ENCODE assay signal across 17 cellular contexts in the genomic region with DNA sequence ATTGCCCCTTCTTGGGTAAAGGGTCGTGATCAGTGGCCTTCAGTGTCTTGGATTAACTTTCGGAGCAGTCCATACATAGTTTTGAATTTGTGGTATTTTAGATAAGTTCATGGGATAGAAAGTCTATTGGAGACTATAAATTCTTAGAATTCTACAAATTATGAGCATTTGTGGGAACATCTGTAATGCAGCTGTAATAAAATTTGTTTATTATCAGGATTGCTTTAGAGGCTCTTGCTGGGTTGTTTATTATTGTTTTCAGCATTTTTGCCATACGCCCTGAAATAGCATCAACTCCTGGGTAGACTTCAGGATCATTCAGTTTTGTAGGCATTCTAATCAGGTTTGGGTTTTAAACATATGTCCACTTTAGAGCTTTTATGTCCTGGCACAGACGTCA. TPM values are rescaled to one million over a fixed set of nuclear protein-coding genes. Genes with fewer than 3 reads are reported as not detected.
DNase-seq lines count a peak whose midpoint lies in the region; ATAC-seq and TF ChIP-seq lines count a peak whose summit lies in the region.
"Had no signal": no experiment of that assay in that cellular context is flagged by ENCODE, and none has a peak within 500 bp of the region (broad histone marks: within the 10 kb centered on the region; RNA-seq: fewer than 3 reads in every experiment).

No MANE protein-coding gene starts in this region.

- no peaks in the 10 kb centered on the region for H3K9me3 ChIP-seq in BLaER1 treated with 17β-estradiol and CSF1 and Interleukin-3, amounts not matched to agents 10 nM and 100 nM (replicated peaks in 1 of 11)
- H3K9me3 ChIP-seq in RWPE2 (ENCODE audit: severe bottlenecking), result no peaks in the 10 kb centered on the region
- H3K9me3 ChIP-seq in skeletal muscle tissue (ENCODE audit: control insufficient read depth in 3 of 3, low read length in 3 of 3), result no peaks in the 10 kb centered on the region

- peak overlapping the region; percentile 77 to 91 (median 83) for H3K4me2 ChIP-seq in BLaER1 treated with 17β-estradiol and CSF1 and Interleukin-3, amounts not matched to agents 10 nM and 100 nM

- H3K4me3 ChIP-seq in BLaER1 treated with 17β-estradiol and CSF1 and Interleukin-3, amounts not matched to agents 10 nM and 100 nM, result peak overlapping the region in 8 of 10 experiments; percentile 5 to 48 (median 40); a peak in 9 of 20 replicates
- H3K4me3 ChIP-seq in RWPE2 (ENCODE audit: severe bottlenecking) (no peak overlapping the region), fibroblast of villous mesenchyme (ENCODE audit: low read depth, low read length) (no peak overlapping the region), skeletal muscle tissue (ENCODE audit: low read length in 3 of 3) (no peak overlapping the region)

- no peak for DNase-seq in RWPE2 (ENCODE audit: low spot score)
- peak; percentile 90 for DNase-seq in fibroblast of villous mesenchyme (ENCODE audit: low read depth)
- no peak for DNase-seq in GM19240 (ENCODE audit: insufficient read length, low spot score)
- no peak for DNase-seq in NCI-H1694 treated with DMSO at 0.1 percent for 48 hours (lab: John Stamatoyannopoulos, UW)
- no peak for DNase-seq in NOMO-1 treated with dmso at 0.1 percent for 144 hours (lab: John Stamatoyannopoulos, UW; ENCODE audit: unreplicated experiment)
- DNase-seq: activated naive CD4-positive, alpha-beta T cell treated with anti-CD3 and anti-CD28 coated beads, Interleukin-2, amount 10 ng/mL, durations not matched to agents 7 days and 5 days; erythroblast; left ventricle myocardium superior; stimulated activated naive CD8-positive, alpha-beta T cell treated with anti-CD3 and anti-CD28 coated beads, Interleukin-15, Interleukin-2, amounts not matched to agents 100 U/mL and 50 U/mL, for 24 hours; T-helper 1 cell had no signal

- peaks cover 0 to 41% (median 4%) of the 10 kb centered on the region in 11 experiments; a peak in 11 of 22 replicates for H4K20me1 ChIP-seq in BLaER1 treated with 17β-estradiol and CSF1 and Interleukin-3, amounts not matched to agents 10 nM and 100 nM

- peaks cover 39 to 86% (median 74%) of the 10 kb centered on the region in 10 experiments for H3K4me1 ChIP-seq in BLaER1 treated with 17β-estradiol and CSF1 and Interleukin-3, amounts not matched to agents 10 nM and 100 nM
- H3K4me1 ChIP-seq in RWPE2 (ENCODE audit: insufficient read depth, poor library complexity, severe bottlenecking) (peaks cover 26% of the 10 kb centered on the region), skeletal muscle tissue (ENCODE audit: control insufficient read depth in 3 of 3, insufficient read depth in 3 of 3, low read length in 3 of 3) (peaks cover 21 to 41% (median 29%) of the 10 kb centered on the region in 3 donors)

- no peaks in the 10 kb centered on the region for H3K27me3 ChIP-seq in BLaER1 treated with 17β-estradiol and CSF1 and Interleukin-3, amounts not matched to agents 10 nM and 100 nM
- H3K27me3 ChIP-seq in RWPE2 (ENCODE audit: insufficient read depth, poor library complexity, severe bottlenecking) (no peaks in the 10 kb centered on the region), skeletal muscle tissue (ENCODE audit: control insufficient read depth in 3 of 3, insufficient read depth in 3 of 3, low read length in 3 of 3) (no peaks in the 10 kb centered on the region)

- peaks cover 0 to 38% (median 24%) of the 10 kb centered on the region in 11 experiments; a peak in 14 of 22 replicates for H3K36me3 ChIP-seq in BLaER1 treated with 17β-estradiol and CSF1 and Interleukin-3, amounts not matched to agents 10 nM and 100 nM
- H3K36me3 ChIP-seq in RWPE2 (ENCODE audit: low read depth) (peaks cover 6% of the 10 kb centered on the region; the same call in 1 of the 2 replicates), skeletal muscle tissue (ENCODE audit: control insufficient read depth in 3 of 3, insufficient read depth in 3 of 3, low read length in 3 of 3) (no peaks in the 10 kb centered on the region)

- ATAC-seq in RWPE2 (ENCODE audit: low read depth), result no peak
- ATAC-seq in HG02759 (IDR thresholded peaks at IDR 0.05; ENCODE audit: unreplicated experiment), result no peak
- ATAC-seq: natural killer cell treated with Interleukin-12 subunit alpha and Interleukin-12 subunit beta and Interleukin-15 and Interleukin-18, amount 100 ng/mL, for 72 hours; Panc1; stimulated activated naive CD8-positive, alpha-beta T cell treated with anti-CD3 and anti-CD28 coated beads, Interleukin-15, Interleukin-2, amounts not matched to agents 100 U/mL and 50 U/mL, for 24 hours; WTC11 had no signal

- H3K9ac ChIP-seq in BLaER1 treated with 17β-estradiol and CSF1 and Interleukin-3, amounts not matched to agents 10 nM and 100 nM, result peak overlapping the region in 9 of 11 experiments; percentile 63 to 79 (median 74); a peak in 19 of 22 replicates
- no peak overlapping the region for H3K9ac ChIP-seq in skeletal muscle tissue (ENCODE audit: low read depth in 1 of 3, low read length in 3 of 3)

- H3K27ac ChIP-seq in BLaER1 treated with 17β-estradiol and CSF1 and Interleukin-3, amounts not matched to agents 10 nM and 100 nM, result peak overlapping the region in 10 of 11 experiments; percentile 47 to 91 (median 81); a peak in 18 of 22 replicates
- H3K27ac ChIP-seq in RWPE2 (ENCODE audit: poor library complexity, severe bottlenecking) (peak overlapping the region; percentile 27), skeletal muscle tissue (ENCODE audit: low read depth, low read length) (peak overlapping the region; percentile 49)
- H3K27ac ChIP-seq: HL-60 had no signal

- no peak for TF ChIP-seq CTCF in RWPE2 (IDR thresholded peaks at IDR 0.05; ENCODE audit: poor library complexity, severe bottlenecking)
- no peak for TF ChIP-seq CTCF in fibroblast of villous mesenchyme (IDR thresholded peaks at IDR 0.05; ENCODE audit: insufficient read depth, low read depth, low read length)

RNA-seq across cellular contexts. Expression of gene LAMC1, which starts 16.1 kb away (rescaled TPM):
- total RNA-seq in fibroblast of villous mesenchyme, result 541 and 761 TPM in 2 replicates
- 289 TPM for total RNA-seq in skeletal muscle tissue

Comparison
In these comparisons a context has a peak if more than half of its experiments do, and no peak if none do; other contexts are left out.
1. H3K27ac ChIP-seq: peak in every context shown above with its lines; median percentile 81 in BLaER1 treated with 17β-estradiol and CSF1 and Interleukin-3, amounts not matched to agents 10 nM and 100 nM; 49 in skeletal muscle tissue; 27 in RWPE2.
2. H3K4me3 ChIP-seq: peak in BLaER1 treated with 17β-estradiol and CSF1 and Interleukin-3, amounts not matched to agents 10 nM and 100 nM (8 of 10); none in RWPE2 (single experiment), fibroblast of villous mesenchyme (single experiment) and skeletal muscle tissue (0 of 3).
3. H3K9ac ChIP-seq: peak in BLaER1 treated with 17β-estradiol and CSF1 and Interleukin-3, amounts not matched to agents 10 nM and 100 nM (9 of 11); none in skeletal muscle tissue (0 of 3).